Comparison of ENCODE assay signal across 1 cellular context in the genomic region with DNA sequence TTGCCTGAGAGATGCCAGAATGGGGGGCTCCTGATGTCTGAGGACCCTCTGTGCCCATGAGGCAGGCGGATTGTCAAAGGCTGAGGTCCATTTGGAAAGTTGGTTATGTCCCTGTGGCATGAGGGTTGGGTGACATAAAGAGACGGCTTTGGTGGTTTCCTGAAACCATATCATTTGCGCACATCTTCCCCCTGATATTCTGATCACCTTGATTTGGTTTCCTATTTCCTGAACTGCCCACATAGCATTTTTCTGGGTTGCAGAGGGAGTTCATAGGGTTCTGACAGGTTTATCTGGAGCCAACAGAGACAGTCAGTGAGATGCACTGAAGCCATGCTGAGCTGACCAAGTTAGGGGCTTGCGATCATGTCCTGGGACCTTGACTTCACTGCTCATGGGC.
TF ChIP-seq lines count a peak whose summit lies in the region.

No MANE protein-coding gene starts in this region.

TF ChIP-seq in HepG2, 621 proteins besides CTCF, POLR2A, EP300 and RAD21:
- TF ChIP-seq, protein P1, sequence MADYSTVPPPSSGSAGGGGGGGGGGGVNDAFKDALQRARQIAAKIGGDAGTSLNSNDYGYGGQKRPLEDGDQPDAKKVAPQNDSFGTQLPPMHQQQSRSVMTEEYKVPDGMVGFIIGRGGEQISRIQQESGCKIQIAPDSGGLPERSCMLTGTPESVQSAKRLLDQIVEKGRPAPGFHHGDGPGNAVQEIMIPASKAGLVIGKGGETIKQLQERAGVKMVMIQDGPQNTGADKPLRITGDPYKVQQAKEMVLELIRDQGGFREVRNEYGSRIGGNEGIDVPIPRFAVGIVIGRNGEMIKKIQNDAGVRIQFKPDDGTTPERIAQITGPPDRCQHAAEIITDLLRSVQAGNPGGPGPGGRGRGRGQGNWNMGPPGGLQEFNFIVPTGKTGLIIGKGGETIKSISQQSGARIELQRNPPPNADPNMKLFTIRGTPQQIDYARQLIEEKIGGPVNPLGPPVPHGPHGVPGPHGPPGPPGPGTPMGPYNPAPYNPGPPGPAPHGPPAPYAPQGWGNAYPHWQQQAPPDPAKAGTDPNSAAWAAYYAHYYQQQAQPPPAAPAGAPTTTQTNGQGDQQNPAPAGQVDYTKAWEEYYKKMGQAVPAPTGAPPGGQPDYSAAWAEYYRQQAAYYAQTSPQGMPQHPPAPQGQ (CRISPR knock-in tag; IDR thresholded peaks at IDR 0.05; ENCODE audit: borderline replicate concordance): no peak
- TF ChIP-seq, protein P2, sequence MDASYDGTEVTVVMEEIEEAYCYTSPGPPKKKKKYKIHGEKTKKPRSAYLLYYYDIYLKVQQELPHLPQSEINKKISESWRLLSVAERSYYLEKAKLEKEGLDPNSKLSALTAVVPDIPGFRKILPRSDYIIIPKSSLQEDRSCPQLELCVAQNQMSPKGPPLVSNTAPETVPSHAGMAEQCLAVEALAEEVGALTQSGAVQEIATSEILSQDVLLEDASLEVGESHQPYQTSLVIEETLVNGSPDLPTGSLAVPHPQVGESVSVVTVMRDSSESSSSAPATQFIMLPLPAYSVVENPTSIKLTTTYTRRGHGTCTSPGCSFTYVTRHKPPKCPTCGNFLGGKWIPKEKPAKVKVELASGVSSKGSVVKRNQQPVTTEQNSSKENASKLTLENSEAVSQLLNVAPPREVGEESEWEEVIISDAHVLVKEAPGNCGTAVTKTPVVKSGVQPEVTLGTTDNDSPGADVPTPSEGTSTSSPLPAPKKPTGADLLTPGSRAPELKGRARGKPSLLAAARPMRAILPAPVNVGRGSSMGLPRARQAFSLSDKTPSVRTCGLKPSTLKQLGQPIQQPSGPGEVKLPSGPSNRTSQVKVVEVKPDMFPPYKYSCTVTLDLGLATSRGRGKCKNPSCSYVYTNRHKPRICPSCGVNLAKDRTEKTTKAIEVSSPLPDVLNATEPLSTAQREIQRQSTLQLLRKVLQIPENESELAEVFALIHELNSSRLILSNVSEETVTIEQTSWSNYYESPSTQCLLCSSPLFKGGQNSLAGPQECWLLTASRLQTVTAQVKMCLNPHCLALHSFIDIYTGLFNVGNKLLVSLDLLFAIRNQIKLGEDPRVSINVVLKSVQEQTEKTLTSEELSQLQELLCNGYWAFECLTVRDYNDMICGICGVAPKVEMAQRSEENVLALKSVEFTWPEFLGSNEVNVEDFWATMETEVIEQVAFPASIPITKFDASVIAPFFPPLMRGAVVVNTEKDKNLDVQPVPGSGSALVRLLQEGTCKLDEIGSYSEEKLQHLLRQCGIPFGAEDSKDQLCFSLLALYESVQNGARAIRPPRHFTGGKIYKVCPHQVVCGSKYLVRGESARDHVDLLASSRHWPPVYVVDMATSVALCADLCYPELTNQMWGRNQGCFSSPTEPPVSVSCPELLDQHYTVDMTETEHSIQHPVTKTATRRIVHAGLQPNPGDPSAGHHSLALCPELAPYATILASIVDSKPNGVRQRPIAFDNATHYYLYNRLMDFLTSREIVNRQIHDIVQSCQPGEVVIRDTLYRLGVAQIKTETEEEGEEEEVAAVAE (CRISPR knock-in tag; IDR thresholded peaks at IDR 0.05; ENCODE audit: borderline replicate concordance): no peak
- TF ChIP-seq, protein P3, sequence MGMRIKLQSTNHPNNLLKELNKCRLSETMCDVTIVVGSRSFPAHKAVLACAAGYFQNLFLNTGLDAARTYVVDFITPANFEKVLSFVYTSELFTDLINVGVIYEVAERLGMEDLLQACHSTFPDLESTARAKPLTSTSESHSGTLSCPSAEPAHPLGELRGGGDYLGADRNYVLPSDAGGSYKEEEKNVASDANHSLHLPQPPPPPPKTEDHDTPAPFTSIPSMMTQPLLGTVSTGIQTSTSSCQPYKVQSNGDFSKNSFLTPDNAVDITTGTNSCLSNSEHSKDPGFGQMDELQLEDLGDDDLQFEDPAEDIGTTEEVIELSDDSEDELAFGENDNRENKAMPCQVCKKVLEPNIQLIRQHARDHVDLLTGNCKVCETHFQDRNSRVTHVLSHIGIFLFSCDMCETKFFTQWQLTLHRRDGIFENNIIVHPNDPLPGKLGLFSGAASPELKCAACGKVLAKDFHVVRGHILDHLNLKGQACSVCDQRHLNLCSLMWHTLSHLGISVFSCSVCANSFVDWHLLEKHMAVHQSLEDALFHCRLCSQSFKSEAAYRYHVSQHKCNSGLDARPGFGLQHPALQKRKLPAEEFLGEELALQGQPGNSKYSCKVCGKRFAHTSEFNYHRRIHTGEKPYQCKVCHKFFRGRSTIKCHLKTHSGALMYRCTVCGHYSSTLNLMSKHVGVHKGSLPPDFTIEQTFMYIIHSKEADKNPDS (CRISPR knock-in tag; IDR thresholded peaks at IDR 0.05): no peak
- TF ChIP-seq SAP130 (CRISPR knock-in tag; IDR thresholded peaks at IDR 0.05; ENCODE audit: low read depth) (no peak), ZNF207 (IDR thresholded peaks at IDR 0.05; ENCODE audit: borderline replicate concordance) (no peak), ZNF382 (CRISPR knock-in tag; IDR thresholded peaks at IDR 0.05; ENCODE audit: borderline replicate concordance) (no peak), ZNF788 (CRISPR knock-in tag; IDR thresholded peaks at IDR 0.05; ENCODE audit: borderline replicate concordance) (no peak), ZNF230 (CRISPR knock-in tag; IDR thresholded peaks at IDR 0.05) (no peak), PRMT3 (CRISPR knock-in tag; IDR thresholded peaks at IDR 0.05; ENCODE audit: borderline replicate concordance, low read depth) (no peak), TP53 (CRISPR knock-in tag; conservative IDR thresholded peaks at IDR 0.05) (no peak), HNRNPK (IDR thresholded peaks at IDR 0.05; ENCODE audit: low read depth, low read length, poor library complexity, severe bottlenecking) (no peak)
- TF ChIP-seq, protein P4, sequence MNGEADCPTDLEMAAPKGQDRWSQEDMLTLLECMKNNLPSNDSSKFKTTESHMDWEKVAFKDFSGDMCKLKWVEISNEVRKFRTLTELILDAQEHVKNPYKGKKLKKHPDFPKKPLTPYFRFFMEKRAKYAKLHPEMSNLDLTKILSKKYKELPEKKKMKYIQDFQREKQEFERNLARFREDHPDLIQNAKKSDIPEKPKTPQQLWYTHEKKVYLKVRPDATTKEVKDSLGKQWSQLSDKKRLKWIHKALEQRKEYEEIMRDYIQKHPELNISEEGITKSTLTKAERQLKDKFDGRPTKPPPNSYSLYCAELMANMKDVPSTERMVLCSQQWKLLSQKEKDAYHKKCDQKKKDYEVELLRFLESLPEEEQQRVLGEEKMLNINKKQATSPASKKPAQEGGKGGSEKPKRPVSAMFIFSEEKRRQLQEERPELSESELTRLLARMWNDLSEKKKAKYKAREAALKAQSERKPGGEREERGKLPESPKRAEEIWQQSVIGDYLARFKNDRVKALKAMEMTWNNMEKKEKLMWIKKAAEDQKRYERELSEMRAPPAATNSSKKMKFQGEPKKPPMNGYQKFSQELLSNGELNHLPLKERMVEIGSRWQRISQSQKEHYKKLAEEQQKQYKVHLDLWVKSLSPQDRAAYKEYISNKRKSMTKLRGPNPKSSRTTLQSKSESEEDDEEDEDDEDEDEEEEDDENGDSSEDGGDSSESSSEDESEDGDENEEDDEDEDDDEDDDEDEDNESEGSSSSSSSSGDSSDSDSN (CRISPR knock-in tag; IDR thresholded peaks at IDR 0.05): no peak
- TF ChIP-seq, protein P5, sequence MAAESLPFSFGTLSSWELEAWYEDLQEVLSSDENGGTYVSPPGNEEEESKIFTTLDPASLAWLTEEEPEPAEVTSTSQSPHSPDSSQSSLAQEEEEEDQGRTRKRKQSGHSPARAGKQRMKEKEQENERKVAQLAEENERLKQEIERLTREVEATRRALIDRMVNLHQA (CRISPR knock-in tag; IDR thresholded peaks at IDR 0.05): no peak
- TF ChIP-seq, protein P6, sequence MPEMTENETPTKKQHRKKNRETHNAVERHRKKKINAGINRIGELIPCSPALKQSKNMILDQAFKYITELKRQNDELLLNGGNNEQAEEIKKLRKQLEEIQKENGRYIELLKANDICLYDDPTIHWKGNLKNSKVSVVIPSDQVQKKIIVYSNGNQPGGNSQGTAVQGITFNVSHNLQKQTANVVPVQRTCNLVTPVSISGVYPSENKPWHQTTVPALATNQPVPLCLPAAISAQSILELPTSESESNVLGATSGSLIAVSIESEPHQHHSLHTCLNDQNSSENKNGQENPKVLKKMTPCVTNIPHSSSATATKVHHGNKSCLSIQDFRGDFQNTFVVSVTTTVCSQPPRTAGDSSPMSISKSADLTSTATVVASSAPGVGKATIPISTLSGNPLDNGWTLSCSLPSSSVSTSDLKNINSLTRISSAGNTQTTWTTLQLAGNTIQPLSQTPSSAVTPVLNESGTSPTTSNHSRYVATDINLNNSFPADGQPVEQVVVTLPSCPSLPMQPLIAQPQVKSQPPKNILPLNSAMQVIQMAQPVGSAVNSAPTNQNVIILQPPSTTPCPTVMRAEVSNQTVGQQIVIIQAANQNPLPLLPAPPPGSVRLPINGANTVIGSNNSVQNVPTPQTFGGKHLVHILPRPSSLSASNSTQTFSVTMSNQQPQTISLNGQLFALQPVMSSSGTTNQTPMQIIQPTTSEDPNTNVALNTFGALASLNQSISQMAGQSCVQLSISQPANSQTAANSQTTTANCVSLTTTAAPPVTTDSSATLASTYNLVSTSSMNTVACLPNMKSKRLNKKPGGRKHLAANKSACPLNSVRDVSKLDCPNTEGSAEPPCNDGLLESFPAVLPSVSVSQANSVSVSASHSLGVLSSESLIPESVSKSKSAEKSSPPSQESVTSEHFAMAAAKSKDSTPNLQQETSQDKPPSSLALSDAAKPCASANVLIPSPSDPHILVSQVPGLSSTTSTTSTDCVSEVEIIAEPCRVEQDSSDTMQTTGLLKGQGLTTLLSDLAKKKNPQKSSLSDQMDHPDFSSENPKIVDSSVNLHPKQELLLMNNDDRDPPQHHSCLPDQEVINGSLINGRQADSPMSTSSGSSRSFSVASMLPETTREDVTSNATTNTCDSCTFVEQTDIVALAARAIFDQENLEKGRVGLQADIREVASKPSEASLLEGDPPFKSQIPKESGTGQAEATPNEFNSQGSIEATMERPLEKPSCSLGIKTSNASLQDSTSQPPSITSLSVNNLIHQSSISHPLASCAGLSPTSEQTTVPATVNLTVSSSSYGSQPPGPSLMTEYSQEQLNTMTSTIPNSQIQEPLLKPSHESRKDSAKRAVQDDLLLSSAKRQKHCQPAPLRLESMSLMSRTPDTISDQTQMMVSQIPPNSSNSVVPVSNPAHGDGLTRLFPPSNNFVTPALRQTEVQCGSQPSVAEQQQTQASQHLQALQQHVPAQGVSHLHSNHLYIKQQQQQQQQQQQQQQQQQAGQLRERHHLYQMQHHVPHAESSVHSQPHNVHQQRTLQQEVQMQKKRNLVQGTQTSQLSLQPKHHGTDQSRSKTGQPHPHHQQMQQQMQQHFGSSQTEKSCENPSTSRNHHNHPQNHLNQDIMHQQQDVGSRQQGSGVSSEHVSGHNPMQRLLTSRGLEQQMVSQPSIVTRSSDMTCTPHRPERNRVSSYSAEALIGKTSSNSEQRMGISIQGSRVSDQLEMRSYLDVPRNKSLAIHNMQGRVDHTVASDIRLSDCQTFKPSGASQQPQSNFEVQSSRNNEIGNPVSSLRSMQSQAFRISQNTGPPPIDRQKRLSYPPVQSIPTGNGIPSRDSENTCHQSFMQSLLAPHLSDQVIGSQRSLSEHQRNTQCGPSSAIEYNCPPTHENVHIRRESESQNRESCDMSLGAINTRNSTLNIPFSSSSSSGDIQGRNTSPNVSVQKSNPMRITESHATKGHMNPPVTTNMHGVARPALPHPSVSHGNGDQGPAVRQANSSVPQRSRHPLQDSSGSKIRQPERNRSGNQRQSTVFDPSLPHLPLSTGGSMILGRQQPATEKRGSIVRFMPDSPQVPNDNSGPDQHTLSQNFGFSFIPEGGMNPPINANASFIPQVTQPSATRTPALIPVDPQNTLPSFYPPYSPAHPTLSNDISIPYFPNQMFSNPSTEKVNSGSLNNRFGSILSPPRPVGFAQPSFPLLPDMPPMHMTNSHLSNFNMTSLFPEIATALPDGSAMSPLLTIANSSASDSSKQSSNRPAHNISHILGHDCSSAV (CRISPR knock-in tag; IDR thresholded peaks at IDR 0.05; ENCODE audit: borderline replicate concordance): no peak
- TF ChIP-seq, protein P7, sequence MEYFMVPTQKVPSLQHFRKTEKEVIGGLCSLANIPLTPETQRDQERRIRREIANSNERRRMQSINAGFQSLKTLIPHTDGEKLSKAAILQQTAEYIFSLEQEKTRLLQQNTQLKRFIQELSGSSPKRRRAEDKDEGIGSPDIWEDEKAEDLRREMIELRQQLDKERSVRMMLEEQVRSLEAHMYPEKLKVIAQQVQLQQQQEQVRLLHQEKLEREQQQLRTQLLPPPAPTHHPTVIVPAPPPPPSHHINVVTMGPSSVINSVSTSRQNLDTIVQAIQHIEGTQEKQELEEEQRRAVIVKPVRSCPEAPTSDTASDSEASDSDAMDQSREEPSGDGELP (IDR thresholded peaks at IDR 0.05; ENCODE audit: borderline replicate concordance, low read depth): no peak
